ENCODE assay signal across 28 cellular contexts in the genomic region with DNA sequence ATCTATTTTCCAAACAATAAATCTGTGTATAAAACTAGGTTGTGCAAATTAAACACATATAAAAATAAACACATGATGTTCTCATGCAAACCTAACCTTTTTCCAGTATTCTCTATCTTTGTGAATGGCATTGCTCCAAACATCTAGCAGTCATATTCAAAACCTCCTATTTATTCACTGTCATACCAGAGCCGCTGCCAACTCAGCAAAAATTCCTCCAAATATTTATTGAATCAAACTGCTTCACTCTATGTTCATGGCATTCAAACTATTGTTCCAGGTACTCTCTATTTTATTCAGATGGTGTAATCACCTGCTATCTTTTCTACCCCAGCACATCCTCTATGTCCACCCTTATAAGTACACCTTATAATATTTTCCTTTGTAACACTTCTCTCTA.
"Had no signal": no experiment of that assay in that cellular context is flagged by ENCODE, and none has a peak within 500 bp of the region (broad histone marks: within the 10 kb centered on the region; RNA-seq: fewer than 3 reads in every experiment).

No MANE protein-coding gene starts in this region.

- H2AFZ ChIP-seq: hepatocyte had no signal

- H3K36me3 ChIP-seq: colonic mucosa, esophagus muscularis mucosa, esophagus squamous epithelium, gastrocnemius medialis, gastroesophageal sphincter, heart left ventricle, heart right ventricle had no signal

- ATAC-seq: effector memory CD8-positive, alpha-beta T cell; esophagus mucosa; foreskin keratinocyte; gastrocnemius medialis; gastroesophageal sphincter; heart left ventricle; heart right ventricle had no signal

- H3K4me3 ChIP-seq: colonic mucosa, coronary artery, dorsolateral prefrontal cortex, esophagus muscularis mucosa, esophagus squamous epithelium, gastrocnemius medialis, gastroesophageal sphincter, heart left ventricle, heart right ventricle, hepatocyte had no signal

- H3K4me1 ChIP-seq: colonic mucosa had no signal

- DNase-seq: colonic mucosa; cortex of kidney; dermis blood vessel endothelial cell; dorsolateral prefrontal cortex; effector CD4-positive, alpha-beta T cell; effector CD8-positive, alpha-beta T cell; effector memory CD4-positive, alpha-beta T cell; effector memory CD8-positive, alpha-beta T cell; endodermal cell; erythroblast; esophagus squamous epithelium; foreskin fibroblast; foreskin keratinocyte; foreskin melanocyte; gastrocnemius medialis; glutamatergic neuron; head of caudate nucleus; heart left ventricle; heart right ventricle had no signal

- H3K27me3 ChIP-seq: colonic mucosa, dorsolateral prefrontal cortex, esophagus muscularis mucosa, esophagus squamous epithelium, foreskin keratinocyte, gastrocnemius medialis, gastroesophageal sphincter, heart left ventricle, heart right ventricle, hepatocyte had no signal

- H3K79me2 ChIP-seq: hepatocyte had no signal

- H3K27ac ChIP-seq: colonic mucosa, coronary artery, dorsolateral prefrontal cortex, epithelial cell of prostate, esophagus muscularis mucosa, esophagus squamous epithelium, foreskin keratinocyte, gastrocnemius medialis, gastroesophageal sphincter, heart left ventricle, heart right ventricle, hepatocyte had no signal

- FAIRE-seq: endometrium, endothelial cell of umbilical vein, frontal cortex had no signal

- H3K4me2 ChIP-seq: hepatocyte had no signal

- H3K9me3 ChIP-seq: colonic mucosa, esophagus squamous epithelium, gastrocnemius medialis, gastroesophageal sphincter had no signal
